Comparison of ENCODE assay signal across 9 cellular contexts in the genomic region with DNA sequence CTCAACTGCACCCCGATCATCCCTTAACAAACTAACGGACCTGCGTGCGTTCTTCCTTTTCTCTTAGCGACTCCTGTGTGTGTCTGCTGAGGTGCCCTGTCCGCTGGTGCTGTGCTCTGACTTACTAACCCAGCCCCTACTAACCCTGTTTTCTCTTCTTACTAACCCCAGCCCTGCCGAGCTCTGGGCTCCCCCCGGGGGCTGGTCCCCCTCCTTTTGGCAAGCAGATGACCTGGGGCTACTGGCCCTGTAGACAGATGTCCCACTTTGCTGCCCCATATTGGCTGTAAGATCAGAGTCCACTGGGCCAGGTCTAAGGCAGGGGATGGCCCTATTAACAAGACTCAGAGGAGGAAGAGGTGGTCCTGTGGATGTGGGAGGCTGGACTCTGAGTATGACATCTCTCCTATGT. TPM values are rescaled to one million over a fixed set of nuclear protein-coding genes. Genes with fewer than 3 reads are reported as not detected.
DNase-seq lines count a peak whose midpoint lies in the region; ATAC-seq and TF ChIP-seq lines count a peak whose summit lies in the region.
"Had no signal": no experiment of that assay in that cellular context is flagged by ENCODE, and none has a peak within 500 bp of the region (broad histone marks: within the 10 kb centered on the region; RNA-seq: fewer than 3 reads in every experiment).

No MANE protein-coding gene starts in this region.

- peak overlapping the region; percentile 97 for H3K4me3 Mint-ChIP-seq in CD4-positive, alpha-beta T cell

- CTCF ChIA-PET in CD4-positive, alpha-beta T cell (lab: Charles Lee), result interaction anchor here (1.3 kb wide), 1 partner anchor 11 kb away, joined by 4 read pairs; no protein-coding TSS in a partner anchor

- peak overlapping the region; percentile 71 for H2AFZ ChIP-seq in GM23248

- H3K27ac Mint-ChIP-seq in CD4-positive, alpha-beta T cell, result peak overlapping the region; percentile 95

- no peaks in the 10 kb centered on the region for H3K27me3 Mint-ChIP-seq in CD4-positive, alpha-beta T cell

- H3K4me1 ChIP-seq in GM23248 (ENCODE audit: insufficient read depth) (peaks cover 13% of the 10 kb centered on the region), SJSA1 (replicated peaks) (peaks cover 18% of the 10 kb centered on the region), prostate gland (replicated peaks) (peaks cover 11% of the 10 kb centered on the region)

- no peaks in the 10 kb centered on the region for H3K9me2 ChIP-seq in GM23248 (ENCODE audit: insufficient read depth)

- peaks cover 32% of the 10 kb centered on the region for H3K36me3 Mint-ChIP-seq in CD4-positive, alpha-beta T cell (ENCODE audit: low read depth)

- 90 to 94% methylated on average over 8 of the region's 8 CpGs for WGBS in GM23248 (ENCODE audit: low coverage in 1 of 2, low lambda C conversion rate in 2 of 2, missing lambda C conversion rate in 2 of 2), 2 experiments
- 92% methylated on average over 8 of the region's 8 CpGs for WGBS in prostate gland

- H3K4me3 ChIP-seq in GM23248 (peak overlapping the region; percentile 90), SJSA1 (peak overlapping the region; percentile 55), prostate gland (peak overlapping the region; percentile 66 to 69)

- H3K27ac ChIP-seq in CD4-positive, alpha-beta T cell (ENCODE audit: low read depth, low read length), result peak overlapping the region; percentile 90
- H3K27ac ChIP-seq in GM23248, result peak overlapping the region; percentile 96
- peak overlapping the region; percentile 97 for H3K27ac ChIP-seq in SJSA1
- peak overlapping the region; percentile 100 for H3K27ac ChIP-seq in epithelial cell of prostate
- H3K27ac ChIP-seq in prostate gland, result peak overlapping the region; percentile 89 to 94

- no peaks in the 10 kb centered on the region for H4K20me1 ChIP-seq in GM23248 (ENCODE audit: insufficient read depth)

- H3K9me3 Mint-ChIP-seq in CD4-positive, alpha-beta T cell, result no peaks in the 10 kb centered on the region

- peaks cover 25% of the 10 kb centered on the region; the same call in 1 of the 2 replicates for H3F3A ChIP-seq in GM23248 (ENCODE audit: insufficient read depth)

- no peak for TF ChIP-seq CTCF in CD4-positive, alpha-beta T cell (IDR thresholded peaks at IDR 0.05)
- no peak for TF ChIP-seq CTCF in prostate gland (IDR thresholded peaks at IDR 0.05)

- peaks cover 76% of the 10 kb centered on the region for H3K4me1 Mint-ChIP-seq in CD4-positive, alpha-beta T cell (ENCODE audit: low read depth)

- intact Hi-C loops in CD4-positive, alpha-beta T cell (cut with DNase I, micrococcal nuclease), result loop anchor here in 1 of 2 experiments (2.0 to 10.0 kb wide), 5 partner anchors 80 to 1607 kb away; a partner anchor contains a TSS
- intact Hi-C loops in prostate gland (cut with DNase I), result loop anchor here (10.0 kb wide), 1 partner anchor 1133 kb away; a partner anchor contains a TSS
- intact Hi-C loops in posterior cingulate gyrus (cut with DNase I), result no loop called here

- peaks cover 37% of the 10 kb centered on the region for H3K79me2 ChIP-seq in GM23248 (ENCODE audit: insufficient read depth)

- ATAC-seq in CD4-positive, alpha-beta T cell (ENCODE audit: poor library complexity), result peak; percentile 25

- H3K9me3 ChIP-seq in CD4-positive, alpha-beta T cell (ENCODE audit: control insufficient read depth, low read length), result no peaks in the 10 kb centered on the region
- no peaks in the 10 kb centered on the region for H3K9me3 ChIP-seq in GM23248 (ENCODE audit: low read depth)
- no peaks in the 10 kb centered on the region for H3K9me3 ChIP-seq in SJSA1 (replicated peaks)
- no peaks in the 10 kb centered on the region for H3K9me3 ChIP-seq in prostate gland

- H3K9ac ChIP-seq in GM23248, result peak overlapping the region; percentile 96

- DNase-seq in CD4-positive, alpha-beta T cell, result peak in 2 of 10 experiments; percentile 24 to 41
- DNase-seq in GM23248 (no peak), SJSA1 (ENCODE audit: low read depth in 1 of 2, low spot score in 2 of 2) (no peak), epithelial cell of prostate (ENCODE audit: low read depth, low spot score) (no peak), prostate gland (ENCODE audit: low spot score) (no peak), COLO668 (lab: John Stamatoyannopoulos, UW; ENCODE audit: unreplicated experiment) (no peak), posterior cingulate gyrus (no peak)
- DNase-seq in effector CD8-positive, alpha-beta T cell (lab: John Stamatoyannopoulos, UW), result no peak

- no peaks in the 10 kb centered on the region for H3K27me3 ChIP-seq in CD4-positive, alpha-beta T cell (ENCODE audit: control insufficient read depth, insufficient read depth, low read length)
- no peaks in the 10 kb centered on the region for H3K27me3 ChIP-seq in GM23248 (replicated peaks; ENCODE audit: insufficient read depth)
- no peaks in the 10 kb centered on the region for H3K27me3 ChIP-seq in SJSA1 (replicated peaks)
- no peaks in the 10 kb centered on the region for H3K27me3 ChIP-seq in prostate gland (replicated peaks; ENCODE audit: insufficient read depth)

- no peak for TF ChIP-seq POLR2A in prostate gland (IDR thresholded peaks at IDR 0.05)

- POLR2A ChIA-PET in CD4-positive, alpha-beta T cell (lab: Charles Lee), result interaction anchor here (1.0 to 4.3 kb wide), 9 partner anchors 10 to 1247 kb away, joined by 4 to 71 read pairs (median 5); a partner anchor contains a TSS

- in situ Hi-C loops in GM23248 (cut with MboI), result no loop called here

- peak overlapping the region; percentile 99 for H3K4me2 ChIP-seq in GM23248 (ENCODE audit: unreplicated experiment)

- H3K36me3 ChIP-seq in GM23248 (ENCODE audit: low read depth), result no peaks in the 10 kb centered on the region
- H3K36me3 ChIP-seq in SJSA1, result no peaks in the 10 kb centered on the region
- H3K36me3 ChIP-seq in prostate gland, result no peaks in the 10 kb centered on the region

RNA-seq across cellular contexts. Expression of a gene that starts 14.7 kb away (rescaled TPM):
- total RNA-seq in CD4-positive, alpha-beta T cell, result 10 to 100 TPM; 26.8 to 27.2 TPM
- 0.43 and 0.63 TPM in 2 replicates for total RNA-seq in GM23248 (2014; rRNA removed; shearing (Covaris generic))
- 0.05 and 0.23 TPM in 2 replicates for polyA plus RNA-seq in GM23248 (2016; fragmentation: Nextera tagmentation; extraction: Ambion mirVana)
- under 0.01 and 0.11 TPM in 2 replicates for total RNA-seq in SJSA1 (2014; rRNA removed; shearing (Covaris generic))
- total RNA-seq in prostate gland, result under 1 TPM; 0.50 to 0.80 TPM

RNA-seq across cellular contexts. Expression of a gene that starts 50.3 kb away (rescaled TPM):
- not detected for total RNA-seq in CD4-positive, alpha-beta T cell
- not detected in 2 replicates for total RNA-seq in GM23248 (2014; rRNA removed; shearing (Covaris generic))
- polyA plus RNA-seq in GM23248 (2016; fragmentation: Nextera tagmentation; extraction: Ambion mirVana), result not detected in 2 replicates
- total RNA-seq in SJSA1 (2014; rRNA removed; shearing (Covaris generic)), result not detected in 2 replicates
- total RNA-seq in prostate gland, result 1 to 10 TPM in 1 of 2 donors, not detected in 1; 3.3 TPM
- total RNA-seq: HT1080 had no signal

RNA-seq across cellular contexts. Expression of a gene that starts 54.2 kb away (rescaled TPM):
- total RNA-seq in CD4-positive, alpha-beta T cell, result not detected
- not detected in 2 replicates for total RNA-seq in GM23248 (2014; rRNA removed; shearing (Covaris generic))
- polyA plus RNA-seq in GM23248 (2016; fragmentation: Nextera tagmentation; extraction: Ambion mirVana), result not detected in 2 replicates
- not detected in 2 replicates for total RNA-seq in SJSA1 (2014; rRNA removed; shearing (Covaris generic))
- total RNA-seq in prostate gland, result under 1 TPM in 1 of 2 donors, not detected in 1; 0.36 TPM
- total RNA-seq: HT1080 had no signal

Comparison
In these comparisons a context has a peak if more than half of its experiments do, and no peak if none do; other contexts are left out.
1. RNA of a gene that starts 14.7 kb away (total RNA-seq): 26.8 to 27.2 TPM in CD4-positive, alpha-beta T cell; 0.50 to 0.80 TPM in prostate gland, 0.43 to 0.63 TPM in GM23248 and under 0.01 to 0.11 TPM in SJSA1; every median in the first group is over 10 times any median in the second.
2. Peak in every context shown above with its lines, with median percentiles within 50 percentile points of each other: H3K27ac ChIP-seq and H3K4me3 ChIP-seq.